In genomic region chr5:119276976-119277375, GRCh38 we compare ENCODE assay signal across 14 cellular contexts.
DNase-seq lines count a peak whose midpoint lies in the region; ATAC-seq, FAIRE-seq and TF ChIP-seq lines count a peak whose summit lies in the region.
"Had no signal": no experiment of that assay in that cellular context is flagged by ENCODE, and none has a peak within 500 bp of the region (broad histone marks: within the 10 kb centered on the region; RNA-seq: fewer than 3 reads in every experiment).

No MANE protein-coding gene starts in this region.

- H3K27ac Mint-ChIP-seq in CD4-positive, alpha-beta T cell: peak overlapping the region; percentile 97
- peak overlapping the region; percentile 80 for H3K27ac Mint-ChIP-seq in activated T-helper 2 cell treated with anti-CD3 and anti-CD28 coated beads, Interferon-gamma antibody, Interleukin-2, Interleukin-4, amounts not matched to agents 10 μg/mL and 5 μg/mL and 100 μg/mL, durations not matched to agents 14 hours and 24 hours and 36 hours

- TF ChIP-seq CTCF in CD4-positive, alpha-beta T cell (IDR thresholded peaks at IDR 0.05): no peak
- no peak for TF ChIP-seq CTCF in GM20000 (IDR thresholded peaks at IDR 0.05; ENCODE audit: extremely low read depth, missing control alignments)

- H3K9me3 ChIP-seq in CD4-positive, alpha-beta T cell (ENCODE audit: control insufficient read depth, low read length): no peaks in the 10 kb centered on the region
- H3K9me3 ChIP-seq: gastroesophageal sphincter had no signal

- POLR2A ChIA-PET in CD4-positive, alpha-beta T cell (lab: Charles Lee): interaction anchor here (0.6 to 7.6 kb wide), 10 partner anchors 9 to 206 kb away, joined by 3 to 84 read pairs (median 10); partner anchors contain the start of gene DMXL1

- no peaks in the 10 kb centered on the region for H3K27me3 ChIP-seq in CD4-positive, alpha-beta T cell (ENCODE audit: control insufficient read depth, insufficient read depth, low read length)
- H3K27me3 ChIP-seq: gastroesophageal sphincter had no signal

- no peak for ATAC-seq in CD4-positive, alpha-beta T cell (ENCODE audit: poor library complexity)
- ATAC-seq in HG03439 (IDR thresholded peaks at IDR 0.05; ENCODE audit: unreplicated experiment): peak; percentile 36
- ATAC-seq: gastroesophageal sphincter, HCT116 had no signal

- H3K36me3 Mint-ChIP-seq in CD4-positive, alpha-beta T cell (ENCODE audit: low read depth): peaks cover 68% of the 10 kb centered on the region
- H3K36me3 Mint-ChIP-seq in activated T-helper 2 cell treated with anti-CD3 and anti-CD28 coated beads, Interferon-gamma antibody, Interleukin-2, Interleukin-4, amounts not matched to agents 10 μg/mL and 5 μg/mL and 100 μg/mL, durations not matched to agents 14 hours and 24 hours and 36 hours (ENCODE audit: low read depth): peaks cover 36% of the 10 kb centered on the region

- H3K4me3 Mint-ChIP-seq in CD4-positive, alpha-beta T cell: peak overlapping the region; percentile 90
- no peak overlapping the region for H3K4me3 Mint-ChIP-seq in activated T-helper 2 cell treated with anti-CD3 and anti-CD28 coated beads, Interferon-gamma antibody, Interleukin-2, Interleukin-4, amounts not matched to agents 10 μg/mL and 5 μg/mL and 100 μg/mL, durations not matched to agents 14 hours and 24 hours and 36 hours (ENCODE audit: low read depth)

- CTCF ChIA-PET in CD4-positive, alpha-beta T cell (lab: Charles Lee): interaction anchor here (1.9 kb wide), 1 partner anchor 11 kb away, joined by 7 read pairs; no protein-coding TSS in a partner anchor

- FAIRE-seq in GM19239 (lab: Jason Lieb, UNC): peak; percentile 70

- peak overlapping the region; percentile 85 for H3K27ac ChIP-seq in CD4-positive, alpha-beta T cell (ENCODE audit: low read depth, low read length)
- H3K27ac ChIP-seq: gastroesophageal sphincter had no signal

- intact Hi-C loops in CD4-positive, alpha-beta T cell (cut with DNase I, micrococcal nuclease): no loop called here
- intact Hi-C loops in activated T-helper 2 cell treated with anti-CD3 and anti-CD28 coated beads, Interferon-gamma antibody, Interleukin-2, Interleukin-4, amounts not matched to agents 10 μg/mL and 5 μg/mL and 100 μg/mL, durations not matched to agents 14 hours and 24 hours and 36 hours (cut with micrococcal nuclease): no loop called here

- DNase-seq in CD4-positive, alpha-beta T cell: no peak
- DNase-seq in GM19239 (ENCODE audit: insufficient read length, low spot score): no peak
- DNase-seq in activated T-helper 2 cell treated with anti-CD3 and anti-CD28 coated beads, Interferon-gamma antibody, Interleukin-2, Interleukin-4, amounts not matched to agents 10 μg/mL and 5 μg/mL and 100 μg/mL, durations not matched to agents 14 hours and 24 hours and 36 hours (ENCODE audit: low spot score): no peak
- no peak for DNase-seq in UCSD-AML1 (lab: John Stamatoyannopoulos, UW; ENCODE audit: unreplicated experiment)
- DNase-seq in SIG-M5 treated with dmso at 0.1 percent for 504 hours (lab: John Stamatoyannopoulos, UW; ENCODE audit: unreplicated experiment): no peak
- no peak for DNase-seq in GM20000 (ENCODE audit: low spot score)
- DNase-seq in GM19240 (ENCODE audit: insufficient read length, low spot score): no peak
- DNase-seq: islet precursor cell; NCI-H2107; stimulated activated CD4-positive, alpha-beta T cell treated with anti-CD3 and anti-CD28 coated beads, Interleukin-4, amount 100 ng/mL, for 4 hours; SW 1271 had no signal

- H3K4me1 Mint-ChIP-seq in CD4-positive, alpha-beta T cell (ENCODE audit: low read depth): peaks cover 99% of the 10 kb centered on the region
- H3K4me1 Mint-ChIP-seq in activated T-helper 2 cell treated with anti-CD3 and anti-CD28 coated beads, Interferon-gamma antibody, Interleukin-2, Interleukin-4, amounts not matched to agents 10 μg/mL and 5 μg/mL and 100 μg/mL, durations not matched to agents 14 hours and 24 hours and 36 hours (ENCODE audit: low read depth): peaks cover 91% of the 10 kb centered on the region

- H3K9me3 Mint-ChIP-seq in CD4-positive, alpha-beta T cell: no peaks in the 10 kb centered on the region
- no peaks in the 10 kb centered on the region for H3K9me3 Mint-ChIP-seq in activated T-helper 2 cell treated with anti-CD3 and anti-CD28 coated beads, Interferon-gamma antibody, Interleukin-2, Interleukin-4, amounts not matched to agents 10 μg/mL and 5 μg/mL and 100 μg/mL, durations not matched to agents 14 hours and 24 hours and 36 hours

- peaks cover 6% of the 10 kb centered on the region for H3K27me3 Mint-ChIP-seq in CD4-positive, alpha-beta T cell
- no peaks in the 10 kb centered on the region for H3K27me3 Mint-ChIP-seq in activated T-helper 2 cell treated with anti-CD3 and anti-CD28 coated beads, Interferon-gamma antibody, Interleukin-2, Interleukin-4, amounts not matched to agents 10 μg/mL and 5 μg/mL and 100 μg/mL, durations not matched to agents 14 hours and 24 hours and 36 hours (ENCODE audit: low read depth)
